27 cellular contexts compared by ENCODE assay signal in genomic region chr10:33289776-33290175, GRCh38.
"Had no signal": no experiment of that assay in that cellular context is flagged by ENCODE, and none has a peak within 500 bp of the region (broad histone marks: within the 10 kb centered on the region; RNA-seq: fewer than 3 reads in every experiment).

No MANE protein-coding gene starts in this region.

- H3K36me3 ChIP-seq: colonic mucosa, gastroesophageal sphincter, lower lobe of right lung, right lobe of liver, thoracic aorta had no signal

- H3K4me1 Mint-ChIP-seq: activated CD4-positive, alpha-beta T cell treated with anti-CD3 and anti-CD28 coated beads for 36 hours; activated CD8-positive, alpha-beta memory T cell treated with anti-CD3 and anti-CD28 coated beads, Interleukin-2, amount 10 ng/mL, durations not matched to agents 7 days and 5 days; immature natural killer cell; stimulated activated effector memory CD8-positive, alpha-beta T cell treated with anti-CD3 and anti-CD28 coated beads, Interleukin-12 subunit alpha, Interleukin-12 subunit beta, amount 100 ng/mL, for 72 hours had no signal

- H3K27ac Mint-ChIP-seq: activated CD4-positive, alpha-beta T cell treated with anti-CD3 and anti-CD28 coated beads for 36 hours; activated CD8-positive, alpha-beta memory T cell treated with anti-CD3 and anti-CD28 coated beads, Interleukin-2, amount 10 ng/mL, durations not matched to agents 7 days and 5 days; activated CD8-positive, alpha-beta T cell treated with anti-CD3 and anti-CD28 coated beads, Interleukin-2, amount 10 ng/mL, durations not matched to agents 7 days and 5 days; activated naive CD8-positive, alpha-beta T cell; activated T-cell treated with anti-CD3 and anti-CD28 coated beads, Interleukin-2, amount 50 U/mL, for 72 hours; immature natural killer cell; stimulated activated effector memory CD8-positive, alpha-beta T cell treated with anti-CD3 and anti-CD28 coated beads, Interleukin-12 subunit alpha, Interleukin-12 subunit beta, amount 100 ng/mL, for 72 hours; stimulated activated naive CD8-positive, alpha-beta T cell treated with anti-CD3 and anti-CD28 coated beads, Interleukin-15, Interleukin-2, amounts not matched to agents 100 ng/mL and 50 ng/mL, for 24 hours had no signal

- DNase-seq: activated CD4-positive, alpha-beta T cell treated with anti-CD3 and anti-CD28 coated beads for 36 hours; activated CD4-positive, CD25-positive, alpha-beta regulatory T cell; activated CD8-positive, alpha-beta memory T cell treated with anti-CD3 and anti-CD28 coated beads, Interleukin-2, amount 10 ng/mL, durations not matched to agents 7 days and 5 days; activated CD8-positive, alpha-beta T cell treated with anti-CD3 and anti-CD28 coated beads, Interleukin-2, amount 10 ng/mL, durations not matched to agents 7 days and 5 days; activated naive CD4-positive, alpha-beta T cell; activated T-cell treated with anti-CD3 and anti-CD28 coated beads, Interleukin-2, amount 50 U/mL, for 72 hours; aorta; body of pancreas; cerebellar nuclear complex; colonic mucosa; effector CD8-positive, alpha-beta T cell; erythroblast; head of caudate nucleus; hypothalamus; immature natural killer cell; lower lobe of right lung; mucosa of descending colon; nephron progenitor cell; occipital lobe; right lobe of liver; stimulated activated CD4-positive, alpha-beta T cell treated with anti-CD3 and anti-CD28 coated beads, Interleukin-12 subunit alpha, Interleukin-12 subunit beta, amount 100 ng/mL, for 4 hours; stimulated activated CD4-positive, alpha-beta T cell treated with anti-CD3 and anti-CD28 coated beads, Interleukin-4, amount 100 ng/mL, for 1 hour had no signal

- H3K4me3 Mint-ChIP-seq: activated CD4-positive, alpha-beta T cell treated with anti-CD3 and anti-CD28 coated beads for 36 hours; activated CD8-positive, alpha-beta memory T cell treated with anti-CD3 and anti-CD28 coated beads, Interleukin-2, amount 10 ng/mL, durations not matched to agents 7 days and 5 days; activated CD8-positive, alpha-beta T cell treated with anti-CD3 and anti-CD28 coated beads, Interleukin-2, amount 10 ng/mL, durations not matched to agents 7 days and 5 days; activated naive CD8-positive, alpha-beta T cell; activated T-cell treated with anti-CD3 and anti-CD28 coated beads, Interleukin-2, amount 50 U/mL, for 72 hours; immature natural killer cell; nephron progenitor cell; stimulated activated effector memory CD8-positive, alpha-beta T cell treated with anti-CD3 and anti-CD28 coated beads, Interleukin-12 subunit alpha, Interleukin-12 subunit beta, amount 100 ng/mL, for 72 hours; stimulated activated naive CD8-positive, alpha-beta T cell treated with anti-CD3 and anti-CD28 coated beads, Interleukin-15, Interleukin-2, amounts not matched to agents 100 ng/mL and 50 ng/mL, for 24 hours had no signal

- H3K4me3 ChIP-seq: body of pancreas, colonic mucosa, gastroesophageal sphincter, lower lobe of right lung, mucosa of descending colon, right lobe of liver, thoracic aorta had no signal

- H3K9me3 ChIP-seq: body of pancreas, colonic mucosa, gastroesophageal sphincter, lower lobe of right lung, mucosa of descending colon, thoracic aorta had no signal

- H3K27me3 ChIP-seq: body of pancreas, colonic mucosa, gastroesophageal sphincter, right lobe of liver had no signal

- H3K27ac ChIP-seq: colonic mucosa, lower lobe of right lung, right lobe of liver had no signal

- H3K36me3 Mint-ChIP-seq: activated CD8-positive, alpha-beta memory T cell treated with anti-CD3 and anti-CD28 coated beads, Interleukin-2, amount 10 ng/mL, durations not matched to agents 7 days and 5 days; immature natural killer cell; stimulated activated effector memory CD8-positive, alpha-beta T cell treated with anti-CD3 and anti-CD28 coated beads, Interleukin-12 subunit alpha, Interleukin-12 subunit beta, amount 100 ng/mL, for 72 hours had no signal

- H3K9me3 Mint-ChIP-seq: activated T-cell treated with anti-CD3 and anti-CD28 coated beads, Interleukin-2, amount 50 U/mL, for 72 hours; immature natural killer cell; nephron progenitor cell; stimulated activated effector memory CD8-positive, alpha-beta T cell treated with anti-CD3 and anti-CD28 coated beads, Interleukin-12 subunit alpha, Interleukin-12 subunit beta, amount 100 ng/mL, for 72 hours; stimulated activated naive CD8-positive, alpha-beta T cell treated with anti-CD3 and anti-CD28 coated beads, Interleukin-15, Interleukin-2, amounts not matched to agents 100 ng/mL and 50 ng/mL, for 24 hours had no signal

- H3K4me1 ChIP-seq: colonic mucosa had no signal
